ENCODE assay signal across 8 cellular contexts in the genomic region with DNA sequence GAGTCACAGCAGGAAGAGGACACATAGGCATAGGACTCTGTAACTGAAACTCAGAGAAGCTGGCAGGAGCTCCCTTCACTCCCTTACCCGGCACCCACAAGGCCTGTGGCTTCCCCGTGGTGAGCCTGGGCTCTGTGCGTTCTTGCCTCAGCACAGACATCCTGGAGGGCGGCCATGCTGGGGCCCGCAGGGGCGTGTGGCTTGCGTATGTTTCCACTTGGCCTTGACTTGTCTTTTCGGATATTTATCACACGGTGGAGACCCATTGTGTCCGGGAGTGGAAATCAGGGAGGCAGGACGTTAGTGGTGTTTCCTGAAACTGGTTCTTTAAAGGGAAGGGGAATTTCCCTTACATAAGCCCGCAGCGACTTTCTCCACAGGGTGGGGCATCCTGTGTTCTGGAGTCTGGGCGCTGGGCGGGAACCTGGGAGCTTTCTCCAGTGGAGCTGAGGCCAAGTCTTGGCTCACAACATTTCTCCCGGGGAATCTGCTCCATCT. TPM values are rescaled to one million over a fixed set of nuclear protein-coding genes. Genes with fewer than 3 reads are reported as not detected.
A peak's percentile ranks its signal among the peaks of the same experiment; 100 is the strongest.
DNase-seq lines count a peak whose midpoint lies in the region; ATAC-seq and TF ChIP-seq lines count a peak whose summit lies in the region.

No MANE protein-coding gene starts in this region.

- no peak overlapping the region for H3K9ac ChIP-seq in PC-3 (ENCODE audit: low read length)

- H3K27ac Mint-ChIP-seq in CD4-positive, alpha-beta memory T cell = peak overlapping the region in 3 of 7 donors; percentile 23 to 59 (median 43)
- peak overlapping the region; percentile 98 for H3K27ac Mint-ChIP-seq in type B pancreatic cell

- H3K4me1 ChIP-seq in CD4-positive, alpha-beta memory T cell (ENCODE audit: insufficient read depth, low read length) = peaks cover 9% of the 10 kb centered on the region
- peaks cover 13% of the 10 kb centered on the region for H3K4me1 ChIP-seq in PC-3 (ENCODE audit: insufficient read depth, low read length)
- H3K4me1 ChIP-seq in muscle layer of duodenum (ENCODE audit: control insufficient read depth in 1 of 2, insufficient read depth in 2 of 2, low read length in 2 of 2) = peaks cover 13% of the 10 kb centered on the region in 2 donors

- H3K36me3 Mint-ChIP-seq in CD4-positive, alpha-beta memory T cell = peaks cover 20 to 21% of the 10 kb centered on the region in 2 donors
- H3K36me3 Mint-ChIP-seq in type B pancreatic cell = peaks cover 22% of the 10 kb centered on the region

- peak in 3 of 5 donors; percentile 18 to 35 (median 22) for DNase-seq in CD4-positive, alpha-beta memory T cell
- DNase-seq in PC-3 (no peak), dermis blood vessel endothelial cell (peak; percentile 97), type B pancreatic cell (ENCODE audit: extremely low spot score, unreplicated experiment) (no peak), SW 1271 (lab: John Stamatoyannopoulos, UW) (no peak), kidney glomerular epithelial cell (lab: John Stamatoyannopoulos, UW) (no peak)

- no peaks in the 10 kb centered on the region for H3K27me3 Mint-ChIP-seq in CD4-positive, alpha-beta memory T cell
- H3K27me3 Mint-ChIP-seq in type B pancreatic cell = no peaks in the 10 kb centered on the region

- no peak for TF ChIP-seq CTCF in PC-3 (conservative IDR thresholded peaks at IDR 0.05; ENCODE audit: low read depth, low read length)
- TF ChIP-seq CTCF in type B pancreatic cell (conservative IDR thresholded peaks at IDR 0.05) = no peak

- no peaks in the 10 kb centered on the region for H3K79me2 ChIP-seq in PC-3 (ENCODE audit: low read length)

- no peak overlapping the region for H2AFZ ChIP-seq in PC-3 (ENCODE audit: low read length)

- no peaks in the 10 kb centered on the region for H3K9me3 ChIP-seq in CD4-positive, alpha-beta memory T cell (ENCODE audit: control insufficient read depth in 1 of 2, low read length in 2 of 2)
- H3K9me3 ChIP-seq in PC-3 (ENCODE audit: low read length) = no peaks in the 10 kb centered on the region
- no peaks in the 10 kb centered on the region for H3K9me3 ChIP-seq in muscle layer of duodenum (ENCODE audit: control insufficient read depth in 1 of 2, low read length in 2 of 2)

- H3K9me2 ChIP-seq in PC-3 (replicated peaks; ENCODE audit: low read length) = no peaks in the 10 kb centered on the region

- H3K4me3 ChIP-seq in CD4-positive, alpha-beta memory T cell (ENCODE audit: low read length in 2 of 2) = no peak overlapping the region
- H3K4me3 ChIP-seq in PC-3 (ENCODE audit: low read length) (no peak overlapping the region), muscle layer of duodenum (ENCODE audit: low read depth in 1 of 2, low read length in 2 of 2) (peak overlapping the region in 1 of 2 donors; percentile 29)

- peak overlapping the region; percentile 26 to 59 (median 50) for H3K4me3 Mint-ChIP-seq in CD4-positive, alpha-beta memory T cell
- H3K4me3 Mint-ChIP-seq in type B pancreatic cell = peak overlapping the region; percentile 50

- CTCF ChIA-PET in CD4-positive, alpha-beta memory T cell (lab: Charles Lee; ENCODE audit: partially characterized antibody) = interaction anchor here (1.0 kb wide), 1 partner anchor 10 kb away, joined by 3 read pairs; no protein-coding TSS in a partner anchor
- CTCF ChIA-PET in PC-3 (lab: Charles Lee) = no interaction called here

- no TSS peak for BruUV-seq in PC-3 (replicated peaks; lab: Mats Ljungman, UMichigan)

- ATAC-seq in GM21825 (IDR thresholded peaks at IDR 0.05; ENCODE audit: unreplicated experiment) (peak; percentile 47), PC-3 (peak; percentile 25; the same call in 1 of the 2 replicates)

- POLR2A ChIA-PET in CD4-positive, alpha-beta memory T cell (lab: Charles Lee; ENCODE audit: partially characterized antibody) = interaction anchor here (1.0 to 1.3 kb wide), 2 partner anchors 13 to 115 kb away, joined by 3 to 5 read pairs; no protein-coding TSS in a partner anchor
- POLR2A ChIA-PET in PC-3 (lab: Charles Lee; ENCODE audit: unreplicated experiment) = interaction anchor here (0.6 kb wide), 1 partner anchor 55 kb away, joined by 10 read pairs; no protein-coding TSS in a partner anchor

- H3K9me3 Mint-ChIP-seq in CD4-positive, alpha-beta memory T cell = no peaks in the 10 kb centered on the region
- H3K9me3 Mint-ChIP-seq in type B pancreatic cell = no peaks in the 10 kb centered on the region

- intact Hi-C loops in CD4-positive, alpha-beta memory T cell (cut with micrococcal nuclease) = no loop called here
- intact Hi-C loops in PC-3 (cut with micrococcal nuclease) = no loop called here

- H3K27ac ChIP-seq in CD4-positive, alpha-beta memory T cell (ENCODE audit: low read depth, low read length) = no peak overlapping the region
- no peak overlapping the region for H3K27ac ChIP-seq in PC-3 (ENCODE audit: low read length)
- H3K27ac ChIP-seq in muscle layer of duodenum (ENCODE audit: low read length) = peak overlapping the region; percentile 76

- H3K4me1 Mint-ChIP-seq in CD4-positive, alpha-beta memory T cell = peaks cover 5 to 18% (median 11%) of the 10 kb centered on the region in 4 donors
- H3K4me1 Mint-ChIP-seq in type B pancreatic cell (ENCODE audit: unreplicated experiment) = peaks cover 5% of the 10 kb centered on the region

- no peaks in the 10 kb centered on the region for H4K20me1 ChIP-seq in PC-3 (ENCODE audit: low read length)

- no peak overlapping the region for H3K4me2 ChIP-seq in PC-3 (ENCODE audit: low read length)

- no peaks in the 10 kb centered on the region for H3K27me3 ChIP-seq in CD4-positive, alpha-beta memory T cell (ENCODE audit: insufficient read depth, low read length)
- H3K27me3 ChIP-seq in PC-3 (ENCODE audit: low read length) (no peaks in the 10 kb centered on the region), muscle layer of duodenum (ENCODE audit: low read depth, low read length) (no peaks in the 10 kb centered on the region)

- H3K36me3 ChIP-seq in CD4-positive, alpha-beta memory T cell (ENCODE audit: insufficient read depth, low read length) = peaks cover 5% of the 10 kb centered on the region
- H3K36me3 ChIP-seq in PC-3 (ENCODE audit: low read depth, low read length) (peaks cover 24% of the 10 kb centered on the region; the same call in 1 of the 2 replicates), muscle layer of duodenum (ENCODE audit: control insufficient read depth in 1 of 2, insufficient read depth in 2 of 2, low read length in 2 of 2) (peaks cover 13 to 19% of the 10 kb centered on the region in 2 donors)

- no peaks in the 10 kb centered on the region for H3F3A ChIP-seq in PC-3 (ENCODE audit: low read length, unreplicated experiment)

RNA-seq across cellular contexts. Expression of a gene that starts 49.9 kb away (rescaled TPM):
- total RNA-seq in CD4-positive, alpha-beta memory T cell = 1 to 10 TPM; 1.8 to 3.9 TPM
- under 1 TPM in 1 of 2 donors, not detected in 1; 0.02 TPM for polyA plus RNA-seq in CD4-positive, alpha-beta memory T cell
- total RNA-seq in PC-3 (2014; rRNA removed) (5.3 and 15.7 TPM in 2 replicates), dermis blood vessel endothelial cell (0.17 and 1.1 TPM in 2 replicates), type B pancreatic cell (ENCODE audit: low replicate concordance) (6.0 and 8.1 TPM in 2 replicates)

Comparison
In these comparisons a context has a peak if more than half of its experiments do, and no peak if none do; other contexts are left out.
1. DNase-seq: peak in CD4-positive, alpha-beta memory T cell (3 of 5) and dermis blood vessel endothelial cell (single experiment); none in PC-3 (single experiment), type B pancreatic cell (single experiment), SW 1271 (0 of 2) and kidney glomerular epithelial cell (single experiment).